Comparison of ENCODE assay signal across 8 cellular contexts in genomic region chr10:72875250-72876055, GRCh38. TPM values are rescaled to one million over a fixed set of nuclear protein-coding genes. Genes with fewer than 3 reads are reported as not detected.
DNase-seq lines count a peak whose midpoint lies in the region; ATAC-seq and TF ChIP-seq lines count a peak whose summit lies in the region.

No MANE protein-coding gene starts in this region.

- in situ Hi-C loops in brain microvascular endothelial cell (cut with HindIII; ENCODE audit: low pct_ligation_motif_present, low sequenced_read_pairs): no loop called here

- no peak overlapping the region for H2BK15ac ChIP-seq in mesenchymal stem cell (ENCODE audit: low read depth, poor library complexity, severe bottlenecking)

- 100% methylated on average over 2 of the region's 3 CpGs for WGBS in mesenchymal stem cell

- no peak for ATAC-seq in GM21390 (IDR thresholded peaks at IDR 0.05; ENCODE audit: unreplicated experiment)

- H3K27ac ChIP-seq in brain microvascular endothelial cell (no peak overlapping the region), mesenchymal stem cell (ENCODE audit: low read length, poor library complexity, severe bottlenecking) (no peak overlapping the region)

- no peak overlapping the region for H3K14ac ChIP-seq in mesenchymal stem cell (ENCODE audit: low read length in 2 of 2)

- H2BK12ac ChIP-seq in mesenchymal stem cell (ENCODE audit: low read length in 2 of 2): no peak overlapping the region

- no peaks in the 10 kb centered on the region for H3K4me1 ChIP-seq in mesenchymal stem cell (ENCODE audit: control insufficient read depth, insufficient read depth, low read depth, low read length)

- H4K91ac ChIP-seq in mesenchymal stem cell (ENCODE audit: low read length): no peak overlapping the region

- H3K4ac ChIP-seq in mesenchymal stem cell (ENCODE audit: low read depth in 1 of 2, low read length in 2 of 2): no peak overlapping the region

- peak; percentile 48 for TF ChIP-seq CTCF in brain microvascular endothelial cell (IDR thresholded peaks at IDR 0.05; ENCODE audit: low read depth, low read length, missing control alignments)

- H3K9ac ChIP-seq in mesenchymal stem cell (ENCODE audit: low read length): no peak overlapping the region

- H2AK5ac ChIP-seq in mesenchymal stem cell (ENCODE audit: low read length, severe bottlenecking): no peak overlapping the region

- no peak overlapping the region for H3K23ac ChIP-seq in mesenchymal stem cell (ENCODE audit: low read length in 2 of 2)

- no peak overlapping the region for H3K4me2 ChIP-seq in mesenchymal stem cell (ENCODE audit: low read length, poor library complexity, severe bottlenecking)

- no peaks in the 10 kb centered on the region for H3K27me3 ChIP-seq in brain microvascular endothelial cell (replicated peaks)
- H3K27me3 ChIP-seq in mesenchymal stem cell (ENCODE audit: control insufficient read depth in 1 of 2, insufficient read depth in 1 of 2, low read length in 2 of 2): no peaks in the 10 kb centered on the region

- peaks cover 3% of the 10 kb centered on the region for H3K79me1 ChIP-seq in mesenchymal stem cell (replicated peaks; ENCODE audit: low read length, poor library complexity, severe bottlenecking)

- H3K4me3 ChIP-seq in brain microvascular endothelial cell (ENCODE audit: low read depth, low read length) (no peak overlapping the region), mesenchymal stem cell (ENCODE audit: insufficient read depth in 1 of 2, low read depth in 1 of 2, low read length in 2 of 2) (no peak overlapping the region)

- no peak overlapping the region for H2BK120ac ChIP-seq in mesenchymal stem cell (ENCODE audit: low read depth, low read length)

- H4K8ac ChIP-seq in mesenchymal stem cell (ENCODE audit: low read length): no peak overlapping the region

- H2AFZ ChIP-seq in mesenchymal stem cell (ENCODE audit: low read depth, low read length): no peak overlapping the region

- no peak overlapping the region for H3K18ac ChIP-seq in mesenchymal stem cell (ENCODE audit: low read depth in 1 of 2, low read length in 2 of 2)

- H3K36me3 ChIP-seq in brain microvascular endothelial cell (replicated peaks) (no peaks in the 10 kb centered on the region), mesenchymal stem cell (ENCODE audit: control insufficient read depth in 1 of 2, insufficient read depth in 2 of 2, low read depth in 1 of 2, low read length in 2 of 2) (peaks cover 10 to 54% of the 10 kb centered on the region in 2 experiments)

- peak; percentile 6 to 9 for DNase-seq in NOMO-1 (lab: John Stamatoyannopoulos, UW; ENCODE audit: unreplicated experiment in 2 of 2)
- no peak for DNase-seq in NOMO-1 treated with dmso at 0.1 percent for 144 hours (lab: John Stamatoyannopoulos, UW; ENCODE audit: unreplicated experiment)
- peak; percentile 42 for DNase-seq in LoVo (ENCODE audit: low spot score)
- DNase-seq in brain microvascular endothelial cell: no peak
- DNase-seq in mesenchymal stem cell: peak; percentile 40
- DNase-seq in pons (ENCODE audit: low spot score): no peak
- no peak for DNase-seq in 8988T

- H3K9me3 ChIP-seq in mesenchymal stem cell (ENCODE audit: control insufficient read depth, low read length): peaks cover 16% of the 10 kb centered on the region

- no peak overlapping the region for H2BK5ac ChIP-seq in mesenchymal stem cell (ENCODE audit: low read depth, low read length, poor library complexity, severe bottlenecking)

RNA-seq across cellular contexts. Expression of gene OIT3, which starts 18.1 kb away (rescaled TPM):
- polyA plus RNA-seq in mesenchymal stem cell (2013, experiment 1 of 2): not detected
- polyA plus RNA-seq in mesenchymal stem cell (2013, experiment 2 of 2): not detected

Comparison
In these comparisons a context has a peak if more than half of its experiments do, and no peak if none do; other contexts are left out.
1. DNase-seq: peak in NOMO-1 (2 of 2), LoVo (single experiment) and mesenchymal stem cell (single experiment); none in NOMO-1 treated with dmso at 0.1 percent for 144 hours (single experiment), brain microvascular endothelial cell (single experiment), pons (single experiment) and 8988T (single experiment).